Comparison of ENCODE assay signal across 9 cellular contexts in the genomic region with DNA sequence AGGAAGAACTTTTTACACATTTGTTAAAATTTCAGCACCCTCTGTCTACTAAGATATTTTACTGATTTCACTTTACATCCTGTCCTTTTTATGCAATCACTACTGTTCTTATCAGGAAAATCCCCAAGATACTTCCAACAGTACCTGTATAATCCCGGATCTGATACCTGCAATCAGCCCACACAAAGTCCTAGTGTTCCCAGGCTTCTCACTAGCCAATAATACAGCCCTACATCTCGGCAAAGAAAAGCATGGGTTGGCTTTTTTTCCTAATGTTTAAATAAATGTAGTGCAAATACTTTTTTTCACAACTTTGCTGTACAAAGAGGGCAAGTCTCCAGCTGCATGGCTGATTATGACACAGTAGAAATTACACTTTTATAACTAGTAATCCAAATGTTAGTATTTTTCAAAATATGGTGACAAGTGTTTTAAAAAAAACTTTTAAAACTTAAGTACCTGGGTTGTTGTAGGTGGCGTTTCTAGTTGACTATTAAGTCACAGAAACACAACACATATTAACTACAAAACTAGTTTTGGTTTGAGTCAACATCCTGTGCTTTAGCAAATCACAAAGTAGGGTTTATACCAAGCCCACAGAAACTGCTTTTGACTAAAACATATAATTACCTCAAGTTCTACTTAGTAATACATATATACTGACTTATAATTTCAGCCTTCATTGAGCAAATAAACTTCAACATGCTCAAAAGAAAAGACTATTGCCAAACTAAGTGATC. TPM values are rescaled to one million over a fixed set of nuclear protein-coding genes. Genes with fewer than 3 reads are reported as not detected.
A peak's percentile ranks its signal among the peaks of the same experiment; 100 is the strongest.
DNase-seq lines count a peak whose midpoint lies in the region; ATAC-seq and TF ChIP-seq lines count a peak whose summit lies in the region.
"Had no signal": no experiment of that assay in that cellular context is flagged by ENCODE, and none has a peak within 500 bp of the region (broad histone marks: within the 10 kb centered on the region; RNA-seq: fewer than 3 reads in every experiment).

No MANE protein-coding gene starts in this region.

- no peak overlapping the region for H3K4me3 ChIP-seq in KMS-11 (IDR thresholded peaks at IDR 0.05; ENCODE audit: insufficient read depth, low read depth, low read length)

- peak overlapping the region; percentile 54 for H3K27ac Mint-ChIP-seq in stimulated activated memory B cell treated with anti-CD40 and anti-IgM and Interleukin-4, amounts not matched to agents 10 μg/mL and 1 μg/mL and 100 μg/mL, for 72 hours
- H3K27ac Mint-ChIP-seq in CD14-positive monocyte, result peak overlapping the region in 2 of 7 donors; percentile 23 to 72

- peaks cover 40% of the 10 kb centered on the region for H3K4me1 Mint-ChIP-seq in activated T-cell treated with anti-CD3 and anti-CD28 coated beads, Interleukin-2, amount 50 U/mL, for 4 hours (ENCODE audit: low read depth)
- H3K4me1 Mint-ChIP-seq in stimulated activated memory B cell treated with anti-CD40 and anti-IgM and Interleukin-4, amounts not matched to agents 10 μg/mL and 1 μg/mL and 100 μg/mL, for 72 hours, result peaks cover 15% of the 10 kb centered on the region
- H3K4me1 Mint-ChIP-seq in CD14-positive monocyte, result peaks cover 7% of the 10 kb centered on the region

- H3K9ac ChIP-seq in KMS-11, result no peak overlapping the region

- intact Hi-C loops in CD14-positive monocyte (cut with micrococcal nuclease), result no loop called here

- no peak for DNase-seq in activated T-cell treated with anti-CD3 and anti-CD28 coated beads, Interleukin-2, amount 50 U/mL, for 4 hours
- no peak for DNase-seq in activated T-cell treated with anti-CD3 and anti-CD28 coated beads for 4 hours
- DNase-seq in CD14-positive monocyte (ENCODE audit: low spot score), result no peak
- no peak for DNase-seq in nucleus accumbens (lab: John Stamatoyannopoulos, UW)
- DNase-seq in NCI-H1048 (lab: John Stamatoyannopoulos, UW), result no peak
- DNase-seq: mammary epithelial cell had no signal

- TF ChIP-seq CTCF in KMS-11 (conservative IDR thresholded peaks at IDR 0.05; ENCODE audit: low read depth, low read length) (no peak), CD14-positive monocyte (IDR thresholded peaks at IDR 0.05) (no peak)

- peak; percentile 96 to 97 for ATAC-seq in activated T-cell treated with anti-CD3 and anti-CD28 coated beads, Interleukin-2, amount 50 U/mL, for 4 hours
- ATAC-seq in HG02610 (IDR thresholded peaks at IDR 0.05; ENCODE audit: unreplicated experiment), result peak; percentile 86
- ATAC-seq in stimulated activated memory B cell treated with anti-CD40 and anti-IgM and Interleukin-4, amounts not matched to agents 10 μg/mL and 1 μg/mL and 100 μg/mL, for 72 hours, result peak; percentile 69

- H3K27me3 ChIP-seq in KMS-11 (ENCODE audit: insufficient read depth, low read depth), result no peaks in the 10 kb centered on the region

- H3K79me2 ChIP-seq in KMS-11 (ENCODE audit: insufficient read depth, low read depth), result no peaks in the 10 kb centered on the region

- no peaks in the 10 kb centered on the region for H3K27me3 Mint-ChIP-seq in activated T-cell treated with anti-CD3 and anti-CD28 coated beads, Interleukin-2, amount 50 U/mL, for 4 hours (ENCODE audit: low read depth)
- H3K27me3 Mint-ChIP-seq in stimulated activated memory B cell treated with anti-CD40 and anti-IgM and Interleukin-4, amounts not matched to agents 10 μg/mL and 1 μg/mL and 100 μg/mL, for 72 hours, result no peaks in the 10 kb centered on the region
- no peaks in the 10 kb centered on the region for H3K27me3 Mint-ChIP-seq in CD14-positive monocyte (ENCODE audit: low read depth in 3 of 3)

- H3K4me3 Mint-ChIP-seq in activated T-cell treated with anti-CD3 and anti-CD28 coated beads, Interleukin-2, amount 50 U/mL, for 4 hours, result peak overlapping the region; percentile 8
- H3K4me3 Mint-ChIP-seq in stimulated activated memory B cell treated with anti-CD40 and anti-IgM and Interleukin-4, amounts not matched to agents 10 μg/mL and 1 μg/mL and 100 μg/mL, for 72 hours, result no peak overlapping the region
- no peak overlapping the region for H3K4me3 Mint-ChIP-seq in CD14-positive monocyte

- H3K4me1 ChIP-seq in KMS-11 (ENCODE audit: low read depth, poor library complexity, severe bottlenecking), result peaks cover 12% of the 10 kb centered on the region

- H3K4me2 ChIP-seq in KMS-11, result peak overlapping the region; percentile 40; the same call in 1 of the 2 replicates

- no peaks in the 10 kb centered on the region for H4K20me1 ChIP-seq in KMS-11 (ENCODE audit: insufficient read depth)

- no peaks in the 10 kb centered on the region for H3K9me3 Mint-ChIP-seq in activated T-cell treated with anti-CD3 and anti-CD28 coated beads, Interleukin-2, amount 50 U/mL, for 4 hours
- no peaks in the 10 kb centered on the region for H3K9me3 Mint-ChIP-seq in stimulated activated memory B cell treated with anti-CD40 and anti-IgM and Interleukin-4, amounts not matched to agents 10 μg/mL and 1 μg/mL and 100 μg/mL, for 72 hours
- no peaks in the 10 kb centered on the region for H3K9me3 Mint-ChIP-seq in CD14-positive monocyte

- no peak overlapping the region for H2AFZ ChIP-seq in KMS-11 (ENCODE audit: low read depth)

- H3K36me3 Mint-ChIP-seq in activated T-cell treated with anti-CD3 and anti-CD28 coated beads, Interleukin-2, amount 50 U/mL, for 4 hours (ENCODE audit: insufficient read depth), result peaks cover 51% of the 10 kb centered on the region
- peaks cover 38% of the 10 kb centered on the region for H3K36me3 Mint-ChIP-seq in stimulated activated memory B cell treated with anti-CD40 and anti-IgM and Interleukin-4, amounts not matched to agents 10 μg/mL and 1 μg/mL and 100 μg/mL, for 72 hours
- peaks cover 71 to 90% of the 10 kb centered on the region in 2 donors for H3K36me3 Mint-ChIP-seq in CD14-positive monocyte

- H3K27ac ChIP-seq in KMS-11, result no peak overlapping the region

- H3K36me3 ChIP-seq in KMS-11 (ENCODE audit: insufficient read depth), result no peaks in the 10 kb centered on the region

RNA-seq across cellular contexts. Expression of gene CNOT11, which starts 19.5 kb away (rescaled TPM):
- total RNA-seq in activated T-cell treated with anti-CD3 and anti-CD28 coated beads, Interleukin-2, amount 50 U/mL, for 4 hours, result 10 to 100 TPM; 59.9 to 64.4 (median 61.2) TPM
- 10 to 100 TPM; 38.4 to 39.0 TPM for polyA plus RNA-seq in CD14-positive monocyte

RNA-seq across cellular contexts. Expression of gene RNF149, which starts 36.3 kb away (rescaled TPM):
- 10 to 100 TPM; 27.3 to 33.3 (median 27.3) TPM for total RNA-seq in activated T-cell treated with anti-CD3 and anti-CD28 coated beads, Interleukin-2, amount 50 U/mL, for 4 hours
- 100 to 1,000 TPM; 112 to 141 TPM for polyA plus RNA-seq in CD14-positive monocyte
